In genomic region chr3:159520638-159521037, GRCh38 we compare ENCODE assay signal across 1 cellular context.
TF ChIP-seq lines count a peak whose summit lies in the region.

No MANE protein-coding gene starts in this region.

TF ChIP-seq in K562, 482 proteins besides CTCF, POLR2A, EP300 and RAD21 (continued from another document):
- TF ChIP-seq CHD7 (IDR thresholded peaks at IDR 0.05; ENCODE audit: low read depth, low read length) (no peak), GABPA (tag; conservative IDR thresholded peaks at IDR 0.05; ENCODE audit: low read depth) (no peak)
TF ChIP-seq in K562: peak in this region for 3.
